ENCODE assay signal across 8 cellular contexts in genomic region chr12:100266163-100266801, GRCh38. TPM values are rescaled to one million over a fixed set of nuclear protein-coding genes. Genes with fewer than 3 reads are reported as not detected.
DNase-seq lines count a peak whose midpoint lies in the region; ATAC-seq, FAIRE-seq and TF ChIP-seq lines count a peak whose summit lies in the region.

No MANE protein-coding gene starts in this region.

- POLR2A ChIA-PET in H1 (lab: Charles Lee; ENCODE audit: partially characterized antibody), result interaction anchor here (0.8 to 1.9 kb wide), 8 partner anchors 11 to 122 kb away, joined by 3 to 11 read pairs (median 3); no protein-coding TSS in a partner anchor

- intact Hi-C loops in pancreas (cut with DNase I), result no loop called here

- FAIRE-seq in H54 (lab: Jason Lieb, UNC) (peak; percentile 64), H1 (lab: Jason Lieb, UNC) (no peak), pancreas (lab: Jason Lieb, UNC) (no peak)

- H3K27ac ChIP-seq in H1 (ENCODE audit: low read depth, low read length) (no peak overlapping the region), pancreas (peak overlapping the region; percentile 92 to 97 (median 93))

- H3K27me3 ChIP-seq in H1 (replicated peaks in 1 of 4; ENCODE audit: control insufficient read depth in 3 of 4, extremely low read depth in 1 of 4, insufficient read depth in 3 of 4, low read length in 3 of 4) (no peaks in the 10 kb centered on the region), pancreas (no peaks in the 10 kb centered on the region)

- H3K4me2 ChIP-seq in H1 (ENCODE audit: insufficient read depth in 1 of 2, low read depth in 2 of 2, low read length in 2 of 2), result peak overlapping the region; percentile 73 to 79

- peak; percentile 19 for ATAC-seq in GM18502 (IDR thresholded peaks at IDR 0.05; ENCODE audit: poor library complexity, unreplicated experiment)
- peak in 1 of 4 donors; percentile 1 for ATAC-seq in pancreas

- TF ChIP-seq CTCF in NB4 (IDR thresholded peaks at IDR 0.05; ENCODE audit: low read depth, low read length) (no peak), H1 (IDR thresholded peaks at IDR 0.05; ENCODE audit: control extremely low read depth in 1 of 3, insufficient read depth in 1 of 3, low read depth in 1 of 3, low read length in 3 of 3) (no peak), pancreas (IDR thresholded peaks at IDR 0.05) (no peak)

- no peak overlapping the region; the same call in 1 of the 2 replicates for H2BK12ac ChIP-seq in H1 (ENCODE audit: low read depth, low read length)

- H3K9me3 ChIP-seq in H1 (ENCODE audit: insufficient read depth in 2 of 2, low read depth in 1 of 2, low read length in 1 of 2) (no peaks in the 10 kb centered on the region), pancreas (no peaks in the 10 kb centered on the region)

- H4K8ac ChIP-seq in H1 (ENCODE audit: extremely low read depth, insufficient read depth, low read length), result peak overlapping the region; percentile 41

- peaks cover 0 to 9% (median 3%) of the 10 kb centered on the region in 4 experiments; a peak in 3 of 7 replicates for H3K4me1 ChIP-seq in H1 (replicated peaks in 1 of 4; ENCODE audit: control insufficient read depth in 3 of 4, insufficient read depth in 4 of 4, low read length in 3 of 4)
- peaks cover 4 to 21% (median 8%) of the 10 kb centered on the region in 3 donors for H3K4me1 ChIP-seq in pancreas

- peak overlapping the region; percentile 86 for H3K4me3 ChIP-seq in NB4 (ENCODE audit: low read depth, low read length)
- H3K4me3 ChIP-seq in H1 (ENCODE audit: extremely low read depth in 1 of 4, insufficient read depth in 2 of 4, low read depth in 3 of 4, low read length in 4 of 4), result peak overlapping the region; percentile 77 to 94 (median 84)
- H3K4me3 ChIP-seq in pancreas, result peak overlapping the region; percentile 45 to 90 (median 58)

- peak overlapping the region; percentile 93 for H2AFZ ChIP-seq in H1 (ENCODE audit: low read length)

- H2BK15ac ChIP-seq in H1 (ENCODE audit: low read length), result no peak overlapping the region

- H3K14ac ChIP-seq in H1 (ENCODE audit: insufficient read length), result no peak overlapping the region

- no peak overlapping the region for H3K56ac ChIP-seq in H1 (replicated peaks; ENCODE audit: insufficient read length, low read depth, low read length)

- H3K79me1 ChIP-seq in H1 (ENCODE audit: low read depth, low read length), result no peaks in the 10 kb centered on the region

- no peak overlapping the region for H2BK20ac ChIP-seq in H1 (ENCODE audit: low read length)

- peaks cover 0 to 37% of the 10 kb centered on the region in 2 experiments; a peak in 3 of 4 replicates for H3K79me2 ChIP-seq in H1 (ENCODE audit: control insufficient read depth in 1 of 2, insufficient read depth in 2 of 2, low read length in 2 of 2)

- H2BK120ac ChIP-seq in H1 (replicated peaks; ENCODE audit: low read depth, low read length), result no peak overlapping the region

- no peak overlapping the region for H4K91ac ChIP-seq in H1 (replicated peaks; ENCODE audit: insufficient read length, low read length)

- no peak overlapping the region for H3K23ac ChIP-seq in H1 (ENCODE audit: insufficient read length)

- no peak overlapping the region for H2AK5ac ChIP-seq in H1 (ENCODE audit: low read depth, low read length)

- H4K20me1 ChIP-seq in H1 (replicated peaks in 1 of 2; ENCODE audit: control insufficient read depth in 1 of 2, insufficient read depth in 2 of 2, low read length in 2 of 2), result peaks cover 0 to 5% of the 10 kb centered on the region in 2 experiments

- TF ChIP-seq POLR2A in H54 (IDR thresholded peaks at IDR 0.05; ENCODE audit: low read depth, low read length), result no peak
- no peak for TF ChIP-seq POLR2A in NB4 (IDR thresholded peaks at IDR 0.05; ENCODE audit: extremely low read depth, insufficient read length)
- TF ChIP-seq POLR2A in H1 (IDR thresholded peaks at IDR 0.05; ENCODE audit: control extremely low read depth in 1 of 2, low read depth in 2 of 2, low read length in 2 of 2), result no peak

- H3K4ac ChIP-seq in H1 (replicated peaks; ENCODE audit: insufficient read length, low read depth, low read length), result no peak overlapping the region

- CTCF ChIA-PET in H1 (lab: Charles Lee; ENCODE audit: partially characterized antibody), result interaction anchor here (0.8 to 1.6 kb wide), 4 partner anchors 13 to 289 kb away, joined by 3 to 6 read pairs (median 3); no protein-coding TSS in a partner anchor

- peak overlapping the region; percentile 95 for H2BK5ac ChIP-seq in H1 (ENCODE audit: low read depth, low read length)

- WGBS in H1 (ENCODE audit: extremely low coverage in 1 of 2, insufficient coverage in 1 of 2, insufficient read length in 1 of 2, insufficient replicate concordance in 2 of 2, low coverage in 1 of 2, low lambda C conversion rate in 2 of 2, missing lambda C conversion rate in 1 of 2), 2 experiments, result 46% methylated on average over 12 of the region's 12 CpGs; no CpG with 5 or more reads in 1 of the 2 experiments
- 29 to 31% methylated on average over 12 of the region's 12 CpGs for WGBS in pancreas, 2 donors

- no peak for TF ChIP-seq EP300 in H1 (IDR thresholded peaks at IDR 0.05; ENCODE audit: borderline replicate concordance in 1 of 2, low read depth in 2 of 2, low read length in 2 of 2)

- peak overlapping the region; percentile 17 for H4K5ac ChIP-seq in H1 (ENCODE audit: insufficient read length, low read depth, low read length)

- peak overlapping the region; percentile 36 to 75 (median 52); a peak in 5 of 7 replicates for H3K9ac ChIP-seq in H1 (replicated peaks in 1 of 4; ENCODE audit: extremely low read depth in 1 of 4, low read depth in 3 of 4, low read length in 3 of 4)

- no peak for TF ChIP-seq RAD21 in H1 (IDR thresholded peaks at IDR 0.05 in 1 of 2, conservative IDR thresholded peaks at IDR 0.05 in 1 of 2; ENCODE audit: low read depth in 2 of 2, low read length in 2 of 2)

- H3K36me3 ChIP-seq in H1 (ENCODE audit: control insufficient read depth in 2 of 4, insufficient read depth in 4 of 4, low read length in 3 of 4), result no peaks in the 10 kb centered on the region
- no peaks in the 10 kb centered on the region for H3K36me3 ChIP-seq in pancreas

- no peak for DNase-seq in H54 (ENCODE audit: insufficient read length, low spot score)
- DNase-seq in NB4 (ENCODE audit: low read depth), result no peak
- no peak for DNase-seq in H1 (ENCODE audit: low read depth in 1 of 2, low spot score in 2 of 2)
- peak in 1 of 6 donors; percentile 21 for DNase-seq in pancreas
- no peak for DNase-seq in LoVo (ENCODE audit: low spot score)
- DNase-seq in SHP77 treated with DMSO at 0.1 percent for 48 hours (lab: John Stamatoyannopoulos, UW), result no peak
- DNase-seq in SKM-1 (lab: John Stamatoyannopoulos, UW; ENCODE audit: unreplicated experiment), result no peak

- 0 out of 2 replicates have a peak, but pooled peaks cover 4% of the 10 kb centered on the region for H3K23me2 ChIP-seq in H1 (ENCODE audit: low read depth, low read length)

- H3K18ac ChIP-seq in H1 (ENCODE audit: extremely low read depth, low read length), result peak overlapping the region; percentile 41

TF ChIP-seq in H1, 55 proteins besides CTCF, POLR2A, EP300 and RAD21:
- TF ChIP-seq ATF3 (IDR thresholded peaks at IDR 0.05; ENCODE audit: insufficient read depth, low read depth, low read length) (no peak), TAF1 (IDR thresholded peaks at IDR 0.05; ENCODE audit: low read depth, low read length) (no peak), TEAD4 (IDR thresholded peaks at IDR 0.05; ENCODE audit: low read depth, low read length) (no peak), SP1 (IDR thresholded peaks at IDR 0.05; ENCODE audit: low read depth, low read length) (peak; percentile 24; the same call in 1 of the 2 replicates), SUZ12 (IDR thresholded peaks at IDR 0.05; ENCODE audit: low read length) (no peak), SIX5 (IDR thresholded peaks at IDR 0.05; ENCODE audit: low read depth, low read length) (no peak)
TF ChIP-seq in H1: peak in this region for 1.

RNA-seq across cellular contexts. Expression of gene DEPDC4, which starts 0.6 kb away (rescaled TPM):
- 3.8 and 4.8 TPM in 2 replicates for total RNA-seq in H1 (2021; fragmentation: NEBNext Ultra II Directional; extraction: Animal tissue kit (Norgen Biotek cat#: 25700))
- 0.71 and 0.80 TPM in 2 replicates for polyA plus RNA-seq in H1 (2011; rRNA removed)
- polyA plus RNA-seq in H1 (2011; cell fraction: cytosol; rRNA removed), result 3.3 TPM
- polyA plus RNA-seq in H1 (2011; cell fraction: nucleus; rRNA removed), result 1.2 TPM
- polyA plus RNA-seq in H1 (2012, experiment 1 of 2), result 2.4 to 5.7 TPM (median 2.8 TPM) in 4 replicates
- 0.59 TPM for polyA plus RNA-seq in H1 (2012, experiment 2 of 2)
- polyA plus RNA-seq in H1 (2013, experiment 1 of 2), result 5.8 TPM
- polyA plus RNA-seq in H1 (2013, experiment 2 of 2), result 3.6 TPM
- 1.4 and 2.0 TPM in 2 replicates for polyA minus RNA-seq in H1 (2011; rRNA and poly(A)+ RNA removed)
- polyA minus RNA-seq in H1 (2011; cell fraction: cytosol; rRNA and poly(A)+ RNA removed), result not detected
- polyA minus RNA-seq in H1 (2011; cell fraction: nucleus; rRNA and poly(A)+ RNA removed), result 6.0 TPM
- 1 to 10 TPM in 4 of 6 donors, under 1 TPM in 2; 0.82 to 2.2 (median 1.5) TPM for total RNA-seq in pancreas
- polyA plus RNA-seq in pancreas, result under 1 TPM; 0.42 to 0.56 TPM

RNA-seq across cellular contexts. Expression of gene SCYL2, which starts 0.7 kb away (rescaled TPM):
- 45.0 and 48.7 TPM in 2 replicates for total RNA-seq in H1 (2021; fragmentation: NEBNext Ultra II Directional; extraction: Animal tissue kit (Norgen Biotek cat#: 25700))
- polyA plus RNA-seq in H1 (2011; rRNA removed) (5.7 and 8.9 TPM in 2 replicates), pancreas (10 to 100 TPM in 1 of 2 donors, 1 to 10 TPM in 1; 6.7 to 11.7 TPM)
- polyA plus RNA-seq in H1 (2011; cell fraction: cytosol; rRNA removed), result 9.7 TPM
- polyA plus RNA-seq in H1 (2011; cell fraction: nucleus; rRNA removed), result 6.6 TPM
- polyA plus RNA-seq in H1 (2012, experiment 1 of 2), result 10.0 to 21.1 TPM (median 14.9 TPM) in 4 replicates
- 1.2 TPM for polyA plus RNA-seq in H1 (2012, experiment 2 of 2)
- polyA plus RNA-seq in H1 (2013, experiment 1 of 2), result 18.9 TPM
- polyA plus RNA-seq in H1 (2013, experiment 2 of 2), result 19.6 TPM
- polyA minus RNA-seq in H1 (2011; rRNA and poly(A)+ RNA removed), result 21.2 and 28.1 TPM in 2 replicates
- polyA minus RNA-seq in H1 (2011; cell fraction: cytosol; rRNA and poly(A)+ RNA removed), result 30.8 TPM
- 30.2 TPM for polyA minus RNA-seq in H1 (2011; cell fraction: nucleus; rRNA and poly(A)+ RNA removed)
- 10 to 100 TPM; 13.3 to 25.0 (median 16.6) TPM for total RNA-seq in pancreas
